ENCODE assay signal across 9 cellular contexts in genomic region chr14:23094666-23095195, GRCh38. TPM values are rescaled to one million over a fixed set of nuclear protein-coding genes. Genes with fewer than 3 reads are reported as not detected.
A peak's percentile ranks its signal among the peaks of the same experiment; 100 is the strongest.
DNase-seq lines count a peak whose midpoint lies in the region; ATAC-seq, FAIRE-seq and TF ChIP-seq lines count a peak whose summit lies in the region.
"Had no signal": no experiment of that assay in that cellular context is flagged by ENCODE, and none has a peak within 500 bp of the region (broad histone marks: within the 10 kb centered on the region; RNA-seq: fewer than 3 reads in every experiment).

Gene ACIN1 (minus strand): TSS chr14:23095136. CDS start chr14:23095112, 24 bp downstream.

- H3K9me3 ChIP-seq in CD4-positive, alpha-beta T cell (ENCODE audit: control insufficient read depth, low read length): no peaks in the 10 kb centered on the region
- no peaks in the 10 kb centered on the region for H3K9me3 ChIP-seq in pancreas
- no peaks in the 10 kb centered on the region for H3K9me3 ChIP-seq in vagina

- FAIRE-seq in pancreas (lab: Jason Lieb, UNC): no peak

- H3K36me3 Mint-ChIP-seq in CD4-positive, alpha-beta T cell (ENCODE audit: low read depth): peaks cover 52% of the 10 kb centered on the region

- POLR2A ChIA-PET in CD4-positive, alpha-beta T cell (lab: Charles Lee): interaction anchor here (0.6 to 5.0 kb wide), 56 partner anchors 9 to 1789 kb away, joined by 3 to 135 read pairs (median 4); partner anchors contain the start of genes AJUBA, CDH24, CEBPE and CHD8

- peak; percentile 49 to 99 (median 64) for DNase-seq in CD4-positive, alpha-beta T cell
- peak; percentile 80 for DNase-seq in HT1080 (ENCODE audit: low read depth)
- peak; percentile 63 for DNase-seq in activated T-cell treated with anti-CD3 and anti-CD28 coated beads for 24 hours (ENCODE audit: low read depth)
- peak; percentile 74 for DNase-seq in foreskin melanocyte
- peak in 3 of 6 donors; percentile 70 to 99 (median 99) for DNase-seq in pancreas
- peak in 1 of 2 donors; percentile 94 for DNase-seq in vagina (ENCODE audit: extremely low spot score in 2 of 2)
- DNase-seq in SHP77 treated with DMSO at 0.1 percent for 48 hours (lab: John Stamatoyannopoulos, UW): no peak

- no peak for TF ChIP-seq CTCF in CD4-positive, alpha-beta T cell (IDR thresholded peaks at IDR 0.05)
- no peak for TF ChIP-seq CTCF in pancreas (IDR thresholded peaks at IDR 0.05)
- TF ChIP-seq CTCF in vagina (IDR thresholded peaks at IDR 0.05): no peak

- no peak within 1 kb of the TSS for H3K4me3 Mint-ChIP-seq in CD4-positive, alpha-beta T cell
- H3K4me3 Mint-ChIP-seq: dendritic cell treated with granulocyte-macrophage colony-stimulating factor and Interleukin-4, amounts not matched to agents 40 ng/mL and 50 ng/mL, for 4 days had no signal

- WGBS in pancreas, 2 donors: 1% methylated on average over 55 of the region's 55 CpGs

- CTCF ChIA-PET in CD4-positive, alpha-beta T cell (lab: Charles Lee): interaction anchor here (0.6 to 4.4 kb wide), 17 partner anchors 14 to 1120 kb away, joined by 3 to 32 read pairs (median 5); partner anchors contain the start of genes AJUBA, CDH24 and PRMT5

- H3K27ac ChIP-seq in CD4-positive, alpha-beta T cell (ENCODE audit: low read depth, low read length): peak within 1 kb of the TSS; percentile 96
- peak within 1 kb of the TSS; percentile 82 to 97 (median 92) for H3K27ac ChIP-seq in pancreas
- peak within 1 kb of the TSS; percentile 99 for H3K27ac ChIP-seq in vagina

- intact Hi-C loops in CD4-positive, alpha-beta T cell (cut with DNase I, micrococcal nuclease): loop anchor here (1.0 to 10.0 kb wide), 7 partner anchors 24 to 470 kb away; partner anchors contain the start of genes HOMEZ (in 2 of the 2), AP1G2 (in 1 of the 2), OXA1L (in 1 of the 2) and PABPN1 (in 1 of the 2)
- intact Hi-C loops in pancreas (cut with DNase I): no loop called here
- intact Hi-C loops in vagina (cut with DNase I): no loop called here

- peak within 1 kb of the TSS; percentile 60 to 84 (median 79) for H3K4me3 ChIP-seq in pancreas
- H3K4me3 ChIP-seq in vagina: peak within 1 kb of the TSS; percentile 88

- ATAC-seq in CD4-positive, alpha-beta T cell (ENCODE audit: poor library complexity): peak; percentile 27
- peak; percentile 35 for ATAC-seq in GM21381 (IDR thresholded peaks at IDR 0.05; ENCODE audit: unreplicated experiment)
- ATAC-seq in pancreas: peak; percentile 55 to 68 (median 67)

- H3K4me1 ChIP-seq in pancreas (peaks cover 8 to 27% (median 26%) of the 10 kb centered on the region in 3 donors), vagina (peaks cover 42% of the 10 kb centered on the region)

- no peak within 1 kb of the TSS for H3K27ac Mint-ChIP-seq in CD4-positive, alpha-beta T cell
- H3K27ac Mint-ChIP-seq: dendritic cell treated with granulocyte-macrophage colony-stimulating factor and Interleukin-4, amounts not matched to agents 40 ng/mL and 50 ng/mL, for 4 days had no signal

- H3K4me1 Mint-ChIP-seq in CD4-positive, alpha-beta T cell (ENCODE audit: low read depth): peaks cover 47% of the 10 kb centered on the region

- TF ChIP-seq POLR2A in vagina (IDR thresholded peaks at IDR 0.05): peak in 1 of 2 donors; percentile 90

- no peaks in the 10 kb centered on the region for H3K27me3 Mint-ChIP-seq in CD4-positive, alpha-beta T cell
- H3K27me3 Mint-ChIP-seq: dendritic cell treated with granulocyte-macrophage colony-stimulating factor and Interleukin-4, amounts not matched to agents 40 ng/mL and 50 ng/mL, for 4 days had no signal

- H3K9me3 Mint-ChIP-seq in CD4-positive, alpha-beta T cell: no peaks in the 10 kb centered on the region
- H3K9me3 Mint-ChIP-seq: dendritic cell treated with granulocyte-macrophage colony-stimulating factor and Interleukin-4, amounts not matched to agents 40 ng/mL and 50 ng/mL, for 4 days had no signal

- H3K27me3 ChIP-seq in CD4-positive, alpha-beta T cell (ENCODE audit: control insufficient read depth, insufficient read depth, low read length): no peaks in the 10 kb centered on the region
- H3K27me3 ChIP-seq in pancreas: no peaks in the 10 kb centered on the region
- H3K27me3 ChIP-seq in vagina: no peaks in the 10 kb centered on the region

- H3K36me3 ChIP-seq in pancreas (peaks cover 0 to 32% (median 13%) of the 10 kb centered on the region in 3 donors), vagina (peaks cover 3 to 25% of the 10 kb centered on the region in 2 donors)

RNA-seq across cellular contexts. Expression of gene ACIN1, which starts in this region (rescaled TPM):
- total RNA-seq in CD4-positive, alpha-beta T cell: 100 to 1,000 TPM; 282 to 288 TPM
- total RNA-seq in HT1080 (2014; rRNA removed; shearing (Covaris generic)): 78.0 and 89.7 TPM in 2 replicates
- polyA plus RNA-seq in HT1080 (2015; cell fraction: cytosol; rRNA removed): 57.1 and 59.9 TPM in 2 replicates
- 442 and 517 TPM in 2 replicates for polyA plus RNA-seq in HT1080 (2015; cell fraction: nucleus; rRNA removed)
- 100 to 1,000 TPM in 1 of 6 donors, 10 to 100 TPM in 5; 43.1 to 106 (median 55.9) TPM for total RNA-seq in pancreas
- 100 to 1,000 TPM; 134 to 152 TPM for polyA plus RNA-seq in pancreas
- total RNA-seq in vagina: 121 TPM

Comparison
In these comparisons a context has a peak if more than half of its experiments do, and no peak if none do; other contexts are left out.
1. intact Hi-C loops: an anchor here in CD4-positive, alpha-beta T cell (1.0 to 10.0 kb wide); none called in pancreas and vagina.